1 cellular context compared by ENCODE assay signal in the genomic region with DNA sequence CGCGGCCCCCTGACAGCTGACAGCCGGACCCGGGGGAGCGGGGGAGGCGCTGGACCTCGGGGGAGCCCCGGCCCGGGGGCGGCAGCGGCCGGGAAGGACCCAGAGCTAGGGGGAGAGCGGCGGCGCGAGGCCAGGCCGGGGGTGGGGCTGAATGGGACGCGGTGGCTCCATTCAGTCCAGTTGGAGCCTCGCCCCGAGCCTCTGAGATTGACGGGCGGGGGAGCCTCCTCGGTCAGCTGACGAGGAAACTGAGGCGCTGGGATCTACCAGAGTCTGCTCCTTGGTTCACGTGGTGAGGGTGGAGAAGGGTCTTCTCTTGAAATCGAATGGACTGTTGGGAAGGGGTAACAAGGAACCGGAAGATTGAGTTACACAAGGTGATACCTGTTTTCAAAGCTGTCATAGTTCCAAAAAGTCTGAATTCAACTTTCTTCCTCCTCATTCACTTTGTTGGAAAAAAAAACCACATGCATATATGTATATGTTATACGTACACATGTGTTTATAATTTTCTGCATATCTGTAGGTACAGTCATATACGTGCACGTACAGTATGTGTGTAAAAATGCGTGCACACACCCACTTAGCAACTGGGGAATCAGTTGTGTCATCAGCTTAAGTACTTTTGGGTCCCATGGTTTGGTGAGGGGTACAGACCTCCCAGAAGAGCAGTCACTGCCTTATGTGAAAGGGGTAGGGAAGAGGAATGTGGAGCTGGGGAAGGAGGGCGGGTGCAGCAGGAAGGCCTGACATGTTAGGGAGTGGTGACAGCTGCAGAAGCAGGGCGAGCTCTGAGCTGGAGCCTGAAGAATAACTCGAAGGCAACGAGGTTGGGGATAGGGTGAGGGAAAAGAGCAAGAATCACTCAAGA.
A peak's percentile ranks its signal among the peaks of the same experiment; 100 is the strongest.
TF ChIP-seq lines count a peak whose summit lies in the region.

No MANE protein-coding gene starts in this region.

TF ChIP-seq in HepG2, 621 proteins besides CTCF, POLR2A, EP300 and RAD21 (continued from another document and continues in another):
- TF ChIP-seq, protein P1, sequence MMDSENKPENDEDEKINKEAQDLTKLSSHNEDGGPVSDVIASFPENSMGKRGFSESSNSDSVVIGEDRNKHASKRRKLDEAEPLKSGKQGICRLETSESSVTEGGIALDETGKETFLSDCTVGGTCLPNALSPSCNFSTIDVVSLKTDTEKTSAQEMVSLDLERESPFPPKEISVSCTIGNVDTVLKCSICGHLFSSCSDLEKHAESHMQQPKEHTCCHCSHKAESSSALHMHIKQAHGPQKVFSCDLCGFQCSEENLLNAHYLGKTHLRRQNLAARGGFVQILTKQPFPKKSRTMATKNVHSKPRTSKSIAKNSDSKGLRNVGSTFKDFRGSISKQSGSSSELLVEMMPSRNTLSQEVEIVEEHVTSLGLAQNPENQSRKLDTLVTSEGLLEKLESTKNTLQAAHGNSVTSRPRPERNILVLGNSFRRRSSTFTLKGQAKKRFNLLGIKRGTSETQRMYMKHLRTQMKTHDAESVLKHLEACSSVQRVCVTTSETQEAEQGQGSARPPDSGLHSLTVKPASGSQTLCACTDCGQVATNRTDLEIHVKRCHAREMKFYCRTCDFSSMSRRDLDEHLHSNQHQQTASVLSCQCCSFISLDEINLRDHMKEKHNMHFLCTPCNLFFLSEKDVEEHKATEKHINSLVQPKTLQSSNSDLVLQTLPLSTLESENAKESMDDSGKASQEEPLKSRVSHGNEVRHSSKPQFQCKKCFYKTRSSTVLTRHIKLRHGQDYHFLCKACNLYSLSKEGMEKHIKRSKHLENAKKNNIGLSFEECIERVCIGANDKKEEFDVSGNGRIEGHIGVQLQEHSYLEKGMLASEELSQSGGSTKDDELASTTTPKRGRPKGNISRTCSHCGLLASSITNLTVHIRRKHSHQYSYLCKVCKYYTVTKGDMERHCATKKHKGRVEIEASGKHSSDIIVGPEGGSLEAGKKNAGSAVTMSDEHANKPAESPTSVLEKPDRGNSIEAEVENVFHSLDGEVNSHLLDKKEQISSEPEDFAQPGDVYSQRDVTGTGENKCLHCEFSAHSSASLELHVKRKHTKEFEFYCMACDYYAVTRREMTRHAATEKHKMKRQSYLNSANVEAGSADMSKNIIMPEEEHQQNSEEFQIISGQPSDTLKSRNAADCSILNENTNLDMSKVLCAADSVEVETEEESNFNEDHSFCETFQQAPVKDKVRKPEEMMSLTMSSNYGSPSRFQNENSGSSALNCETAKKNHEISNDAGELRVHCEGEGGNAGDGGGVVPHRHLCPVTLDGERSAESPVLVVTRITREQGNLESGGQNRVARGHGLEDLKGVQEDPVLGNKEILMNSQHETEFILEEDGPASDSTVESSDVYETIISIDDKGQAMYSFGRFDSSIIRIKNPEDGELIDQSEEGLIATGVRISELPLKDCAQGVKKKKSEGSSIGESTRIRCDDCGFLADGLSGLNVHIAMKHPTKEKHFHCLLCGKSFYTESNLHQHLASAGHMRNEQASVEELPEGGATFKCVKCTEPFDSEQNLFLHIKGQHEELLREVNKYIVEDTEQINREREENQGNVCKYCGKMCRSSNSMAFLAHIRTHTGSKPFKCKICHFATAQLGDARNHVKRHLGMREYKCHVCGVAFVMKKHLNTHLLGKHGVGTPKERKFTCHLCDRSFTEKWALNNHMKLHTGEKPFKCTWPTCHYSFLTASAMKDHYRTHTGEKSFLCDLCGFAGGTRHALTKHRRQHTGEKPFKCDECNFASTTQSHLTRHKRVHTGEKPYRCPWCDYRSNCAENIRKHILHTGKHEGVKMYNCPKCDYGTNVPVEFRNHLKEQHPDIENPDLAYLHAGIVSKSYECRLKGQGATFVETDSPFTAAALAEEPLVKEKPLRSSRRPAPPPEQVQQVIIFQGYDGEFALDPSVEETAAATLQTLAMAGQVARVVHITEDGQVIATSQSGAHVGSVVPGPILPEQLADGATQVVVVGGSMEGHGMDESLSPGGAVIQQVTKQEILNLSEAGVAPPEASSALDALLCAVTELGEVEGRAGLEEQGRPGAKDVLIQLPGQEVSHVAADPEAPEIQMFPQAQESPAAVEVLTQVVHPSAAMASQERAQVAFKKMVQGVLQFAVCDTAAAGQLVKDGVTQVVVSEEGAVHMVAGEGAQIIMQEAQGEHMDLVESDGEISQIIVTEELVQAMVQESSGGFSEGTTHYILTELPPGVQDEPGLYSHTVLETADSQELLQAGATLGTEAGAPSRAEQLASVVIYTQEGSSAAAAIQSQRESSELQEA (CRISPR knock-in tag; IDR thresholded peaks at IDR 0.05; ENCODE audit: not compliant biosample characterization), result no peak
- TF ChIP-seq ZMAT3 (CRISPR knock-in tag; conservative IDR thresholded peaks at IDR 0.05), result no peak
- TF ChIP-seq ATF1 (CRISPR knock-in tag; IDR thresholded peaks at IDR 0.05), result no peak
- TF ChIP-seq PLRG1 (conservative IDR thresholded peaks at IDR 0.05), result no peak
- no peak for TF ChIP-seq U2AF2 (IDR thresholded peaks at IDR 0.05; ENCODE audit: low read depth, low read length)
- 0 out of 2 replicates have a peak, but pooled peaks have one; percentile 3 for TF ChIP-seq ZSCAN12 (CRISPR knock-in tag; IDR thresholded peaks at IDR 0.05)
- no peak for TF ChIP-seq ATRX (CRISPR knock-in tag; IDR thresholded peaks at IDR 0.05; ENCODE audit: borderline replicate concordance)
- no peak for TF ChIP-seq ZNF737 (CRISPR knock-in tag; IDR thresholded peaks at IDR 0.05; ENCODE audit: borderline replicate concordance)
- TF ChIP-seq, protein P2, sequence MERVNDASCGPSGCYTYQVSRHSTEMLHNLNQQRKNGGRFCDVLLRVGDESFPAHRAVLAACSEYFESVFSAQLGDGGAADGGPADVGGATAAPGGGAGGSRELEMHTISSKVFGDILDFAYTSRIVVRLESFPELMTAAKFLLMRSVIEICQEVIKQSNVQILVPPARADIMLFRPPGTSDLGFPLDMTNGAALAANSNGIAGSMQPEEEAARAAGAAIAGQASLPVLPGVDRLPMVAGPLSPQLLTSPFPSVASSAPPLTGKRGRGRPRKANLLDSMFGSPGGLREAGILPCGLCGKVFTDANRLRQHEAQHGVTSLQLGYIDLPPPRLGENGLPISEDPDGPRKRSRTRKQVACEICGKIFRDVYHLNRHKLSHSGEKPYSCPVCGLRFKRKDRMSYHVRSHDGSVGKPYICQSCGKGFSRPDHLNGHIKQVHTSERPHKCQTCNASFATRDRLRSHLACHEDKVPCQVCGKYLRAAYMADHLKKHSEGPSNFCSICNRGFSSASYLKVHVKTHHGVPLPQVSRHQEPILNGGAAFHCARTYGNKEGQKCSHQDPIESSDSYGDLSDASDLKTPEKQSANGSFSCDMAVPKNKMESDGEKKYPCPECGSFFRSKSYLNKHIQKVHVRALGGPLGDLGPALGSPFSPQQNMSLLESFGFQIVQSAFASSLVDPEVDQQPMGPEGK (CRISPR knock-in tag; IDR thresholded peaks at IDR 0.05), result no peak; the same call in 1 of the 2 replicates
- TF ChIP-seq ZNF496 (CRISPR knock-in tag; IDR thresholded peaks at IDR 0.05; ENCODE audit: insufficient replicate concordance), result no peak
- TF ChIP-seq, protein P3, sequence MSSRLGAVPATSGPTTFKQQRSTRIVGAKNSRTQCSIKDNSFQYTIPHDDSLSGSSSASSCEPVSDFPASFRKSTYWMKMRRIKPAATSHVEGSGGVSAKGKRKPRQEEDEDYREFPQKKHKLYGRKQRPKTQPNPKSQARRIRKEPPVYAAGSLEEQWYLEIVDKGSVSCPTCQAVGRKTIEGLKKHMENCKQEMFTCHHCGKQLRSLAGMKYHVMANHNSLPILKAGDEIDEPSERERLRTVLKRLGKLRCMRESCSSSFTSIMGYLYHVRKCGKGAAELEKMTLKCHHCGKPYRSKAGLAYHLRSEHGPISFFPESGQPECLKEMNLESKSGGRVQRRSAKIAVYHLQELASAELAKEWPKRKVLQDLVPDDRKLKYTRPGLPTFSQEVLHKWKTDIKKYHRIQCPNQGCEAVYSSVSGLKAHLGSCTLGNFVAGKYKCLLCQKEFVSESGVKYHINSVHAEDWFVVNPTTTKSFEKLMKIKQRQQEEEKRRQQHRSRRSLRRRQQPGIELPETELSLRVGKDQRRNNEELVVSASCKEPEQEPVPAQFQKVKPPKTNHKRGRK (CRISPR knock-in tag; IDR thresholded peaks at IDR 0.05), result no peak
- peak; percentile 94; the same call in 1 of the 2 replicates for TF ChIP-seq KDM5A (IDR thresholded peaks at IDR 0.05; ENCODE audit: borderline replicate concordance, low read length)
- no peak for TF ChIP-seq ZSCAN22 (CRISPR knock-in tag; IDR thresholded peaks at IDR 0.05)
- no peak for TF ChIP-seq IKZF1 (IDR thresholded peaks at IDR 0.05)
- TF ChIP-seq, protein P4, sequence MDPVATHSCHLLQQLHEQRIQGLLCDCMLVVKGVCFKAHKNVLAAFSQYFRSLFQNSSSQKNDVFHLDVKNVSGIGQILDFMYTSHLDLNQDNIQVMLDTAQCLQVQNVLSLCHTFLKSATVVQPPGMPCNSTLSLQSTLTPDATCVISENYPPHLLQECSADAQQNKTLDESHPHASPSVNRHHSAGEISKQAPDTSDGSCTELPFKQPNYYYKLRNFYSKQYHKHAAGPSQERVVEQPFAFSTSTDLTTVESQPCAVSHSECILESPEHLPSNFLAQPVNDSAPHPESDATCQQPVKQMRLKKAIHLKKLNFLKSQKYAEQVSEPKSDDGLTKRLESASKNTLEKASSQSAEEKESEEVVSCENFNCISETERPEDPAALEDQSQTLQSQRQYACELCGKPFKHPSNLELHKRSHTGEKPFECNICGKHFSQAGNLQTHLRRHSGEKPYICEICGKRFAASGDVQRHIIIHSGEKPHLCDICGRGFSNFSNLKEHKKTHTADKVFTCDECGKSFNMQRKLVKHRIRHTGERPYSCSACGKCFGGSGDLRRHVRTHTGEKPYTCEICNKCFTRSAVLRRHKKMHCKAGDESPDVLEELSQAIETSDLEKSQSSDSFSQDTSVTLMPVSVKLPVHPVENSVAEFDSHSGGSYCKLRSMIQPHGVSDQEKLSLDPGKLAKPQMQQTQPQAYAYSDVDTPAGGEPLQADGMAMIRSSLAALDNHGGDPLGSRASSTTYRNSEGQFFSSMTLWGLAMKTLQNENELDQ (CRISPR knock-in tag; IDR thresholded peaks at IDR 0.05; ENCODE audit: borderline replicate concordance), result no peak
- no peak for TF ChIP-seq RFX5 (IDR thresholded peaks at IDR 0.05; ENCODE audit: low read depth, low read length)
- TF ChIP-seq, protein P5, sequence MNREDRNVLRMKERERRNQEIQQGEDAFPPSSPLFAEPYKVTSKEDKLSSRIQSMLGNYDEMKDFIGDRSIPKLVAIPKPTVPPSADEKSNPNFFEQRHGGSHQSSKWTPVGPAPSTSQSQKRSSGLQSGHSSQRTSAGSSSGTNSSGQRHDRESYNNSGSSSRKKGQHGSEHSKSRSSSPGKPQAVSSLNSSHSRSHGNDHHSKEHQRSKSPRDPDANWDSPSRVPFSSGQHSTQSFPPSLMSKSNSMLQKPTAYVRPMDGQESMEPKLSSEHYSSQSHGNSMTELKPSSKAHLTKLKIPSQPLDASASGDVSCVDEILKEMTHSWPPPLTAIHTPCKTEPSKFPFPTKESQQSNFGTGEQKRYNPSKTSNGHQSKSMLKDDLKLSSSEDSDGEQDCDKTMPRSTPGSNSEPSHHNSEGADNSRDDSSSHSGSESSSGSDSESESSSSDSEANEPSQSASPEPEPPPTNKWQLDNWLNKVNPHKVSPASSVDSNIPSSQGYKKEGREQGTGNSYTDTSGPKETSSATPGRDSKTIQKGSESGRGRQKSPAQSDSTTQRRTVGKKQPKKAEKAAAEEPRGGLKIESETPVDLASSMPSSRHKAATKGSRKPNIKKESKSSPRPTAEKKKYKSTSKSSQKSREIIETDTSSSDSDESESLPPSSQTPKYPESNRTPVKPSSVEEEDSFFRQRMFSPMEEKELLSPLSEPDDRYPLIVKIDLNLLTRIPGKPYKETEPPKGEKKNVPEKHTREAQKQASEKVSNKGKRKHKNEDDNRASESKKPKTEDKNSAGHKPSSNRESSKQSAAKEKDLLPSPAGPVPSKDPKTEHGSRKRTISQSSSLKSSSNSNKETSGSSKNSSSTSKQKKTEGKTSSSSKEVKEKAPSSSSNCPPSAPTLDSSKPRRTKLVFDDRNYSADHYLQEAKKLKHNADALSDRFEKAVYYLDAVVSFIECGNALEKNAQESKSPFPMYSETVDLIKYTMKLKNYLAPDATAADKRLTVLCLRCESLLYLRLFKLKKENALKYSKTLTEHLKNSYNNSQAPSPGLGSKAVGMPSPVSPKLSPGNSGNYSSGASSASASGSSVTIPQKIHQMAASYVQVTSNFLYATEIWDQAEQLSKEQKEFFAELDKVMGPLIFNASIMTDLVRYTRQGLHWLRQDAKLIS (CRISPR knock-in tag; IDR thresholded peaks at IDR 0.05), result no peak
- no peak for TF ChIP-seq ZNF563 (CRISPR knock-in tag; IDR thresholded peaks at IDR 0.05)
- TF ChIP-seq, protein P6, sequence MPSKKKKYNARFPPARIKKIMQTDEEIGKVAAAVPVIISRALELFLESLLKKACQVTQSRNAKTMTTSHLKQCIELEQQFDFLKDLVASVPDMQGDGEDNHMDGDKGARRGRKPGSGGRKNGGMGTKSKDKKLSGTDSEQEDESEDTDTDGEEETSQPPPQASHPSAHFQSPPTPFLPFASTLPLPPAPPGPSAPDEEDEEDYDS (CRISPR knock-in tag; IDR thresholded peaks at IDR 0.05), result no peak
- TF ChIP-seq, protein P7, sequence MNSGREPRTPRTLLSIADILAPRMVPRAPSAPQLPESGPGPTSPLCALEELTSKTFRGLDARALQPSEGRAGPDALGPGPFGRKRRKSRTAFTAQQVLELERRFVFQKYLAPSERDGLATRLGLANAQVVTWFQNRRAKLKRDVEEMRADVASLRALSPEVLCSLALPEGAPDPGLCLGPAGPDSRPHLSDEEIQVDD (CRISPR knock-in tag; IDR thresholded peaks at IDR 0.05; ENCODE audit: borderline replicate concordance), result no peak
- TF ChIP-seq, protein P8, sequence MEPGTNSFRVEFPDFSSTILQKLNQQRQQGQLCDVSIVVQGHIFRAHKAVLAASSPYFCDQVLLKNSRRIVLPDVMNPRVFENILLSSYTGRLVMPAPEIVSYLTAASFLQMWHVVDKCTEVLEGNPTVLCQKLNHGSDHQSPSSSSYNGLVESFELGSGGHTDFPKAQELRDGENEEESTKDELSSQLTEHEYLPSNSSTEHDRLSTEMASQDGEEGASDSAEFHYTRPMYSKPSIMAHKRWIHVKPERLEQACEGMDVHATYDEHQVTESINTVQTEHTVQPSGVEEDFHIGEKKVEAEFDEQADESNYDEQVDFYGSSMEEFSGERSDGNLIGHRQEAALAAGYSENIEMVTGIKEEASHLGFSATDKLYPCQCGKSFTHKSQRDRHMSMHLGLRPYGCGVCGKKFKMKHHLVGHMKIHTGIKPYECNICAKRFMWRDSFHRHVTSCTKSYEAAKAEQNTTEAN (CRISPR knock-in tag; conservative IDR thresholded peaks at IDR 0.05), result no peak; the same call in 1 of the 2 replicates
- no peak for TF ChIP-seq AKAP8 (CRISPR knock-in tag; IDR thresholded peaks at IDR 0.05)
- no peak for TF ChIP-seq MIER2 (CRISPR knock-in tag; IDR thresholded peaks at IDR 0.05)
- TF ChIP-seq, protein P9, sequence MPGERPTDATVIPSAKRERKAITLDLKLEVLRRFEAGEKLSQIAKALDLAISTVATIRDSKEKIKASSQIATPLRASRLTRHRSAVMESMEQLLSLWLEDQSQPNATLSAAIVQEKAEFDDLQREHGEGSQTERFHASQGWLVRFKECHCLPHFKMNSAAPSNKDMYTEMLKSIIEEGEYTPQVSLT (CRISPR knock-in tag; IDR thresholded peaks at IDR 0.05; ENCODE audit: borderline replicate concordance, low read depth), result no peak
- TF ChIP-seq KMT2A (CRISPR knock-in tag; IDR thresholded peaks at IDR 0.05), result 0 out of 2 replicates have a peak, but pooled peaks have one; percentile 22
